Comparison of ENCODE assay signal across 7 cellular contexts in genomic region chr12:74538491-74539258, GRCh38. TPM values are rescaled to one million over a fixed set of nuclear protein-coding genes. Genes with fewer than 3 reads are reported as not detected.
DNase-seq lines count a peak whose midpoint lies in the region; ATAC-seq and TF ChIP-seq lines count a peak whose summit lies in the region.

No MANE protein-coding gene starts in this region.

- H3K27ac Mint-ChIP-seq in T-helper 1 cell treated with Interleukin-12 subunit alpha and Interleukin-12 subunit beta and Interleukin-4 antibody, amounts not matched to agents 30 μg/mL and 1 μg/mL, for 36 hours, result peak overlapping the region; percentile 95

- H3K27me3 Mint-ChIP-seq in T-helper 1 cell treated with Interleukin-12 subunit alpha and Interleukin-12 subunit beta and Interleukin-4 antibody, amounts not matched to agents 30 μg/mL and 1 μg/mL, for 36 hours (ENCODE audit: low read depth), result no peaks in the 10 kb centered on the region

- intact Hi-C loops in transverse colon (cut with DNase I; ENCODE audit: low total_unique reads), result no loop called here

- ATAC-seq in GM18858 (IDR thresholded peaks at IDR 0.05; ENCODE audit: unreplicated experiment), result peak; percentile 16
- peak; percentile 24 for ATAC-seq in HG02885 (IDR thresholded peaks at IDR 0.05; ENCODE audit: poor library complexity, unreplicated experiment)

- TF ChIP-seq EP300 in transverse colon (IDR thresholded peaks at IDR 0.05; ENCODE audit: low read depth), result no peak

- no peak for TF ChIP-seq POLR2A in transverse colon (IDR thresholded peaks at IDR 0.05)

- H3K4me3 ChIP-seq in mesodermal cell (ENCODE audit: extremely low read depth, insufficient read depth, low read length, poor library complexity, severe bottlenecking), result peak overlapping the region; percentile 64
- peak overlapping the region; percentile 69 to 89 (median 82) for H3K4me3 ChIP-seq in transverse colon

- in situ Hi-C loops in transverse colon (cut with MboI; ENCODE audit: low pct_ligation_motif_present in 1 of 4, low pct_unique_long_range_greater_than_20kb in 1 of 4, low sequenced_read_pairs in 3 of 4), result no loop called here

- peaks cover 12% of the 10 kb centered on the region for H3K4me1 ChIP-seq in mesodermal cell (ENCODE audit: control insufficient read depth, insufficient read depth, low read length, poor library complexity, severe bottlenecking)
- H3K4me1 ChIP-seq in transverse colon, result peaks cover 23 to 45% (median 28%) of the 10 kb centered on the region in 4 donors

- DNase-seq in dermis microvascular lymphatic vessel endothelial cell (ENCODE audit: low read depth in 2 of 2) (peak; percentile 7 to 21), transverse colon (no peak), HuH-7 (ENCODE audit: low spot score) (no peak)

- H3K27me3 ChIP-seq in transverse colon, result no peaks in the 10 kb centered on the region

- TF ChIP-seq CTCF in transverse colon (IDR thresholded peaks at IDR 0.05), result no peak

- peaks cover 38% of the 10 kb centered on the region for H3K36me3 Mint-ChIP-seq in T-helper 1 cell treated with Interleukin-12 subunit alpha and Interleukin-12 subunit beta and Interleukin-4 antibody, amounts not matched to agents 30 μg/mL and 1 μg/mL, for 36 hours (ENCODE audit: low read depth)

- 45 to 50% methylated on average over 7 of the region's 7 CpGs for WGBS in mesodermal cell (ENCODE audit: insufficient coverage in 2 of 2), 2 experiments
- 0 to 25% methylated on average over 2 to 7 of the region's 7 CpGs for WGBS in transverse colon (ENCODE audit: low coverage in 1 of 2), 2 donors

- H3K9me3 Mint-ChIP-seq in T-helper 1 cell treated with Interleukin-12 subunit alpha and Interleukin-12 subunit beta and Interleukin-4 antibody, amounts not matched to agents 30 μg/mL and 1 μg/mL, for 36 hours, result no peaks in the 10 kb centered on the region

- H3K4me3 Mint-ChIP-seq in T-helper 1 cell treated with Interleukin-12 subunit alpha and Interleukin-12 subunit beta and Interleukin-4 antibody, amounts not matched to agents 30 μg/mL and 1 μg/mL, for 36 hours, result peak overlapping the region; percentile 94

- peaks cover 41% of the 10 kb centered on the region for H3K4me1 Mint-ChIP-seq in T-helper 1 cell treated with Interleukin-12 subunit alpha and Interleukin-12 subunit beta and Interleukin-4 antibody, amounts not matched to agents 30 μg/mL and 1 μg/mL, for 36 hours (ENCODE audit: low read depth)

- no peaks in the 10 kb centered on the region for H3K9me3 ChIP-seq in mesodermal cell (ENCODE audit: control insufficient read depth, low read length)
- H3K9me3 ChIP-seq in transverse colon, result no peaks in the 10 kb centered on the region

- H3K27ac ChIP-seq in mesodermal cell (ENCODE audit: low read depth, low read length, severe bottlenecking), result peak overlapping the region; percentile 95
- H3K27ac ChIP-seq in transverse colon, result peak overlapping the region; percentile 93 to 98 (median 96)

- H3K36me3 ChIP-seq in mesodermal cell (ENCODE audit: control insufficient read depth, insufficient read depth, low read length) (peaks cover 33% of the 10 kb centered on the region), transverse colon (no peaks in the 10 kb centered on the region)

RNA-seq across cellular contexts. Expression of gene ATXN7L3B, which starts 1.0 kb away (rescaled TPM):
- 19.5 and 28.1 TPM in 2 replicates for total RNA-seq in dermis microvascular lymphatic vessel endothelial cell
- polyA plus RNA-seq in mesodermal cell (2013, experiment 1 of 2), result 30.9 TPM
- polyA plus RNA-seq in mesodermal cell (2013, experiment 2 of 2), result 27.8 TPM
- total RNA-seq in transverse colon, result 10 to 100 TPM in 3 of 4 donors, 1 to 10 TPM in 1; 7.9 to 23.6 (median 21.2) TPM

Comparison
In these comparisons a context has a peak if more than half of its experiments do, and no peak if none do; other contexts are left out.
1. DNase-seq: peak in dermis microvascular lymphatic vessel endothelial cell (2 of 2); none in transverse colon (single experiment) and HuH-7 (single experiment).